Comparison of ENCODE assay signal across 11 cellular contexts in genomic region chr19:18093439-18094161, GRCh38. TPM values are rescaled to one million over a fixed set of nuclear protein-coding genes. Genes with fewer than 3 reads are reported as not detected.
DNase-seq lines count a peak whose midpoint lies in the region; ATAC-seq, FAIRE-seq and TF ChIP-seq lines count a peak whose summit lies in the region.
"Had no signal": no experiment of that assay in that cellular context is flagged by ENCODE, and none has a peak within 500 bp of the region (broad histone marks: within the 10 kb centered on the region; RNA-seq: fewer than 3 reads in every experiment).

No MANE protein-coding gene starts in this region.

- ATAC-seq in HepG2 (peak; percentile 37), GM19351 (IDR thresholded peaks at IDR 0.05; ENCODE audit: unreplicated experiment) (no peak), HG03460 (IDR thresholded peaks at IDR 0.05; ENCODE audit: unreplicated experiment) (no peak)

- H2AFZ ChIP-seq in HepG2 (ENCODE audit: low read length): no peak overlapping the region

- POLR2A ChIA-PET in HepG2 (lab: Yijun Ruan, JAX): interaction anchor here (1.0 to 1.5 kb wide), 5 partner anchors 10 to 99 kb away, joined by 3 to 5 read pairs (median 3); partner anchors contain the start of gene MPV17L2

- no peak for TF ChIP-seq POLR2A in HepG2 (IDR thresholded peaks at IDR 0.05; ENCODE audit: insufficient read depth in 1 of 2, low read depth in 2 of 2, low read length in 2 of 2)

- CTCF ChIA-PET in HepG2 (lab: Yijun Ruan, JAX; ENCODE audit: low intra/inter-chr PET ratio, low total read pairs): no interaction called here

- H3K27me3 ChIP-seq in WERI-Rb-1 (ENCODE audit: insufficient read depth, low read depth, severe bottlenecking) (no peaks in the 10 kb centered on the region), HepG2 (ENCODE audit: control insufficient read depth in 1 of 2, insufficient read depth in 2 of 2, low read length in 2 of 2) (peaks cover 0 to 4% of the 10 kb centered on the region in 2 experiments; a peak in 2 of 5 replicates)

- no peak for FAIRE-seq in HepG2 (lab: Jason Lieb, UNC)
- FAIRE-seq: urothelium cell line had no signal

- intact Hi-C loops in HepG2 (cut with micrococcal nuclease; ENCODE audit: unreplicated experiment): no loop called here

- TF ChIP-seq EP300 in HepG2 (IDR thresholded peaks at IDR 0.05; ENCODE audit: low read depth in 2 of 2, low read length in 2 of 2) (no peak), HepG2 (CRISPR knock-in tag; IDR thresholded peaks at IDR 0.05; ENCODE audit: borderline replicate concordance) (no peak)

- BruUV-seq in HepG2 (replicated peaks; lab: Mats Ljungman, UMichigan): no TSS peak

- TF ChIP-seq CTCF in WERI-Rb-1 (IDR thresholded peaks at IDR 0.05; ENCODE audit: low read depth, low read length) (no peak), HepG2 (CRISPR knock-in tag; IDR thresholded peaks at IDR 0.05) (no peak)

- in situ Hi-C loops in G401 (cut with HindIII; ENCODE audit: low sequenced_read_pairs): no loop called here
- in situ Hi-C loops in HepG2 (cut with HindIII; ENCODE audit: extremely low pct_ligation_motif_present, low pct_unique_long_range_greater_than_20kb): no loop called here

- H3K36me3 ChIP-seq in WERI-Rb-1 (no peaks in the 10 kb centered on the region), HepG2 (replicated peaks in 1 of 2; ENCODE audit: control insufficient read depth in 1 of 2, insufficient read depth in 2 of 2, low read length in 2 of 2) (no peaks in the 10 kb centered on the region)

- H3K9me3 ChIP-seq in WERI-Rb-1 (ENCODE audit: severe bottlenecking): peaks cover 5% of the 10 kb centered on the region
- no peaks in the 10 kb centered on the region for H3K9me3 ChIP-seq in HepG2 (ENCODE audit: low read length)

- no peak overlapping the region for H3K4me2 ChIP-seq in HepG2 (ENCODE audit: low read depth, low read length)

- H3K27ac ChIP-seq in WERI-Rb-1 (no peak overlapping the region), HepG2 (ENCODE audit: extremely low read length, insufficient read depth, low read length) (no peak overlapping the region)

- H3K4me1 ChIP-seq in HepG2 (ENCODE audit: insufficient read depth, low read length): peaks cover 59% of the 10 kb centered on the region

- H3K79me2 ChIP-seq in HepG2 (ENCODE audit: insufficient read depth, low read length): no peaks in the 10 kb centered on the region

- H4K20me1 ChIP-seq in HepG2 (ENCODE audit: insufficient read depth, low read length): no peaks in the 10 kb centered on the region

- no peak for TF ChIP-seq RAD21 in HepG2 (CRISPR knock-in tag; IDR thresholded peaks at IDR 0.05)

- no peak overlapping the region for H3K4me3 ChIP-seq in WERI-Rb-1 (ENCODE audit: low read depth, low read length)
- H3K4me3 ChIP-seq in HepG2 (replicated peaks in 1 of 3; ENCODE audit: insufficient read depth in 1 of 3, low read depth in 2 of 3, low read length in 3 of 3): no peak overlapping the region

- WGBS in HepG2 (ENCODE audit: low lambda C conversion rate): 83% methylated on average over 3 of the region's 6 CpGs

- no peak overlapping the region for H3K9ac ChIP-seq in HepG2 (ENCODE audit: insufficient read depth, low read depth, low read length)

- DNase-seq in G401 (ENCODE audit: low spot score) (peak; percentile 32), LoVo (ENCODE audit: low spot score) (peak; percentile 35), WERI-Rb-1 (peak; percentile 45), HepG2 (ENCODE audit: low spot score) (peak; percentile 47)
- no peak for DNase-seq in stimulated activated CD4-positive, alpha-beta T cell treated with anti-CD3 and anti-CD28 coated beads, Interleukin-15, amount 100 ng/mL, for 24 hours
- DNase-seq: activated naive CD8-positive, alpha-beta T cell treated with anti-CD3 and anti-CD28 coated beads for 36 hours; NCI-H1092; T-helper 9 cell had no signal

TF ChIP-seq in HepG2, 621 proteins besides CTCF, POLR2A, EP300 and RAD21 (continues in another document):
- TF ChIP-seq ZNF644 (CRISPR knock-in tag; IDR thresholded peaks at IDR 0.05; ENCODE audit: low read depth): no peak

RNA-seq across cellular contexts. Expression of gene MAST3, which starts 4.0 kb away (rescaled TPM):
- total RNA-seq in G401 (2014; rRNA removed; shearing (Covaris generic)): 1.2 and 2.6 TPM in 2 replicates
- total RNA-seq in HepG2 (2016; rRNA removed; fragmentation: Illumina TruSeq; extraction: Trizol): 4.1 and 4.5 TPM in 2 replicates
- total RNA-seq in HepG2 (2016; cell fraction: cytosol; rRNA removed; fragmentation: Illumina TruSeq; extraction: Trizol; ENCODE audit: low read depth): 1.9 and 2.8 TPM in 2 replicates
- total RNA-seq in HepG2 (2016; cell fraction: insoluble cytoplasmic fraction; rRNA removed; fragmentation: Illumina TruSeq; extraction: Trizol): 3.6 and 4.1 TPM in 2 replicates
- total RNA-seq in HepG2 (2016; cell fraction: membrane; rRNA removed; fragmentation: Illumina TruSeq; extraction: Trizol): 4.4 and 5.1 TPM in 2 replicates
- total RNA-seq in HepG2 (2016; cell fraction: nucleus; rRNA removed; fragmentation: Illumina TruSeq; extraction: Trizol): 5.3 and 7.5 TPM in 2 replicates
- 4.6 and 6.0 TPM in 2 replicates for polyA plus RNA-seq in HepG2 (2011; rRNA removed)
- 2.0 and 2.4 TPM in 2 replicates for polyA plus RNA-seq in HepG2 (2011; cell fraction: cytosol; rRNA removed)
- 18.7 and 20.6 TPM in 2 replicates for polyA plus RNA-seq in HepG2 (2011; cell fraction: nucleus; rRNA removed)
- polyA plus RNA-seq in HepG2 (2012): 5.2 and 6.4 TPM in 2 replicates
- 1.0 and 1.1 TPM in 2 replicates for polyA plus RNA-seq in HepG2 (2016; cell fraction: cytosol; fragmentation: Illumina TruSeq; extraction: Trizol; ENCODE audit: low read depth)
- 4.1 and 5.8 TPM in 2 replicates for polyA plus RNA-seq in HepG2 (2016; cell fraction: insoluble cytoplasmic fraction; fragmentation: Illumina TruSeq; extraction: Trizol; ENCODE audit: low read depth)
- polyA plus RNA-seq in HepG2 (2016; cell fraction: membrane; fragmentation: Illumina TruSeq; extraction: Trizol; ENCODE audit: low read depth): 2.0 and 2.2 TPM in 2 replicates
- polyA plus RNA-seq in HepG2 (2016; cell fraction: nucleus; fragmentation: Illumina TruSeq; extraction: Trizol; ENCODE audit: insufficient read depth, low read depth): 22.7 and 26.8 TPM in 2 replicates
- 3.2 and 9.3 TPM in 2 replicates for polyA minus RNA-seq in HepG2 (2011; rRNA and poly(A)+ RNA removed; ENCODE audit: low replicate concordance)
- 6.7 and 7.6 TPM in 2 replicates for polyA minus RNA-seq in HepG2 (2011; cell fraction: cytosol; rRNA and poly(A)+ RNA removed)
- 7.3 and 8.5 TPM in 2 replicates for polyA minus RNA-seq in HepG2 (2011; cell fraction: nucleus; rRNA and poly(A)+ RNA removed)

RNA-seq across cellular contexts. Expression of gene IL12RB1, which starts 6.9 kb away (rescaled TPM):
- not detected in 2 replicates for total RNA-seq in G401 (2014; rRNA removed; shearing (Covaris generic))
- total RNA-seq in HepG2 (2016; rRNA removed; fragmentation: Illumina TruSeq; extraction: Trizol): 0.04 TPM in 1 of 2 replicates, not detected in the other
- not detected in 2 replicates for total RNA-seq in HepG2 (2016; cell fraction: cytosol; rRNA removed; fragmentation: Illumina TruSeq; extraction: Trizol; ENCODE audit: low read depth)
- total RNA-seq in HepG2 (2016; cell fraction: insoluble cytoplasmic fraction; rRNA removed; fragmentation: Illumina TruSeq; extraction: Trizol): 0.09 TPM in 1 of 2 replicates, not detected in the other
- 0.12 TPM in 1 of 2 replicates, not detected in the other for total RNA-seq in HepG2 (2016; cell fraction: membrane; rRNA removed; fragmentation: Illumina TruSeq; extraction: Trizol)
- not detected in 2 replicates for total RNA-seq in HepG2 (2016; cell fraction: nucleus; rRNA removed; fragmentation: Illumina TruSeq; extraction: Trizol)
- polyA plus RNA-seq in HepG2 (2011; rRNA removed): 0.03 and 0.13 TPM in 2 replicates
- 0.10 and 0.19 TPM in 2 replicates for polyA plus RNA-seq in HepG2 (2011; cell fraction: cytosol; rRNA removed)
- polyA plus RNA-seq in HepG2 (2011; cell fraction: nucleus; rRNA removed): 0.27 and 0.35 TPM in 2 replicates
- 0.12 TPM in 1 of 2 replicates, not detected in the other for polyA plus RNA-seq in HepG2 (2012)
- polyA plus RNA-seq in HepG2 (2016; cell fraction: cytosol; fragmentation: Illumina TruSeq; extraction: Trizol; ENCODE audit: low read depth): not detected in 2 replicates
- polyA plus RNA-seq in HepG2 (2016; cell fraction: insoluble cytoplasmic fraction; fragmentation: Illumina TruSeq; extraction: Trizol; ENCODE audit: low read depth): not detected in 2 replicates
- 0.09 TPM in 1 of 2 replicates, not detected in the other for polyA plus RNA-seq in HepG2 (2016; cell fraction: membrane; fragmentation: Illumina TruSeq; extraction: Trizol; ENCODE audit: low read depth)
- 0.20 TPM in 1 of 2 replicates, not detected in the other for polyA plus RNA-seq in HepG2 (2016; cell fraction: nucleus; fragmentation: Illumina TruSeq; extraction: Trizol; ENCODE audit: insufficient read depth, low read depth)
- polyA minus RNA-seq in HepG2 (2011; rRNA and poly(A)+ RNA removed; ENCODE audit: low replicate concordance): 0.12 and 0.36 TPM in 2 replicates
- not detected in 2 replicates for polyA minus RNA-seq in HepG2 (2011; cell fraction: cytosol; rRNA and poly(A)+ RNA removed)
- not detected in 2 replicates for polyA minus RNA-seq in HepG2 (2011; cell fraction: nucleus; rRNA and poly(A)+ RNA removed)

RNA-seq across cellular contexts. Expression of gene PIK3R2, which starts 59.4 kb away (rescaled TPM):
- total RNA-seq in G401 (2014; rRNA removed; shearing (Covaris generic)): 7.9 and 31.5 TPM in 2 replicates
- 15.8 and 25.3 TPM in 2 replicates for total RNA-seq in HepG2 (2016; rRNA removed; fragmentation: Illumina TruSeq; extraction: Trizol)
- 13.7 and 16.1 TPM in 2 replicates for total RNA-seq in HepG2 (2016; cell fraction: cytosol; rRNA removed; fragmentation: Illumina TruSeq; extraction: Trizol; ENCODE audit: low read depth)
- total RNA-seq in HepG2 (2016; cell fraction: insoluble cytoplasmic fraction; rRNA removed; fragmentation: Illumina TruSeq; extraction: Trizol): 12.5 and 18.3 TPM in 2 replicates
- total RNA-seq in HepG2 (2016; cell fraction: membrane; rRNA removed; fragmentation: Illumina TruSeq; extraction: Trizol): 33.3 and 40.2 TPM in 2 replicates
- 14.5 and 18.4 TPM in 2 replicates for total RNA-seq in HepG2 (2016; cell fraction: nucleus; rRNA removed; fragmentation: Illumina TruSeq; extraction: Trizol)
- 18.6 and 27.2 TPM in 2 replicates for polyA plus RNA-seq in HepG2 (2011; rRNA removed)
- 17.0 and 21.2 TPM in 2 replicates for polyA plus RNA-seq in HepG2 (2011; cell fraction: cytosol; rRNA removed)
- 35.7 and 42.1 TPM in 2 replicates for polyA plus RNA-seq in HepG2 (2011; cell fraction: nucleus; rRNA removed)
- 39.2 and 39.3 TPM in 2 replicates for polyA plus RNA-seq in HepG2 (2012)
- 8.4 and 11.9 TPM in 2 replicates for polyA plus RNA-seq in HepG2 (2016; cell fraction: cytosol; fragmentation: Illumina TruSeq; extraction: Trizol; ENCODE audit: low read depth)
- polyA plus RNA-seq in HepG2 (2016; cell fraction: insoluble cytoplasmic fraction; fragmentation: Illumina TruSeq; extraction: Trizol; ENCODE audit: low read depth): 30.5 and 42.6 TPM in 2 replicates
- polyA plus RNA-seq in HepG2 (2016; cell fraction: membrane; fragmentation: Illumina TruSeq; extraction: Trizol; ENCODE audit: low read depth): 46.8 and 48.0 TPM in 2 replicates
- 60.8 and 65.6 TPM in 2 replicates for polyA plus RNA-seq in HepG2 (2016; cell fraction: nucleus; fragmentation: Illumina TruSeq; extraction: Trizol; ENCODE audit: insufficient read depth, low read depth)
- polyA minus RNA-seq in HepG2 (2011; rRNA and poly(A)+ RNA removed; ENCODE audit: low replicate concordance): 18.1 and 22.4 TPM in 2 replicates
- polyA minus RNA-seq in HepG2 (2011; cell fraction: cytosol; rRNA and poly(A)+ RNA removed): 12.0 and 21.3 TPM in 2 replicates
- 12.7 and 19.6 TPM in 2 replicates for polyA minus RNA-seq in HepG2 (2011; cell fraction: nucleus; rRNA and poly(A)+ RNA removed)
